Comparison of ENCODE assay signal across 13 cellular contexts in genomic region chr3:107367353-107367752, GRCh38. TPM values are rescaled to one million over a fixed set of nuclear protein-coding genes. Genes with fewer than 3 reads are reported as not detected.
DNase-seq lines count a peak whose midpoint lies in the region; ATAC-seq and TF ChIP-seq lines count a peak whose summit lies in the region.
"Had no signal": no experiment of that assay in that cellular context is flagged by ENCODE, and none has a peak within 500 bp of the region (broad histone marks: within the 10 kb centered on the region; RNA-seq: fewer than 3 reads in every experiment).

No MANE protein-coding gene starts in this region.

- no peaks in the 10 kb centered on the region for H3K9me2 ChIP-seq in Karpas-422 (replicated peaks; ENCODE audit: insufficient read depth, low read length)

- no peaks in the 10 kb centered on the region for H3K27me3 ChIP-seq in Karpas-422 (ENCODE audit: low read length)
- H3K27me3 ChIP-seq: gastroesophageal sphincter had no signal

- H3K4me1 ChIP-seq in Karpas-422 (ENCODE audit: low read length): peaks cover 9% of the 10 kb centered on the region
- H3K4me1 ChIP-seq: gastroesophageal sphincter, prostate gland had no signal

- no peaks in the 10 kb centered on the region for H4K20me1 ChIP-seq in Karpas-422 (ENCODE audit: insufficient read depth, low read depth, low read length)

- no peak overlapping the region for H3K4me3 ChIP-seq in Karpas-422 (ENCODE audit: low read length)
- H3K4me3 ChIP-seq: gastroesophageal sphincter, prostate gland had no signal

- no peak overlapping the region for H3K27ac ChIP-seq in Karpas-422 (ENCODE audit: low read length)
- H3K27ac ChIP-seq: gastroesophageal sphincter, prostate gland had no signal

- no peaks in the 10 kb centered on the region for H3K9me3 ChIP-seq in Karpas-422 (ENCODE audit: low read length)
- H3K9me3 ChIP-seq: gastroesophageal sphincter, prostate gland had no signal

- no peaks in the 10 kb centered on the region for H3K36me3 ChIP-seq in Karpas-422 (ENCODE audit: insufficient read depth, low read length)
- H3K36me3 ChIP-seq: gastroesophageal sphincter, prostate gland had no signal

- no peak for TF ChIP-seq CTCF in nephron progenitor cell (IDR thresholded peaks at IDR 0.05)

- no peak overlapping the region for H3K27ac Mint-ChIP-seq in nephron progenitor cell
- H3K27ac Mint-ChIP-seq: stimulated activated naive B cell treated with anti-CD40 and anti-IgM and Interleukin-4, amounts not matched to agents 10 μg/mL and 1 μg/mL and 100 μg/mL, for 72 hours had no signal

- peaks cover 6% of the 10 kb centered on the region for H3K4me1 Mint-ChIP-seq in nephron progenitor cell
- H3K4me1 Mint-ChIP-seq: stimulated activated naive B cell treated with anti-CD40 and anti-IgM and Interleukin-4, amounts not matched to agents 10 μg/mL and 1 μg/mL and 100 μg/mL, for 72 hours had no signal

- no peak overlapping the region for H3K4me3 Mint-ChIP-seq in nephron progenitor cell
- H3K4me3 Mint-ChIP-seq: stimulated activated naive B cell treated with anti-CD40 and anti-IgM and Interleukin-4, amounts not matched to agents 10 μg/mL and 1 μg/mL and 100 μg/mL, for 72 hours had no signal

- no peak for ATAC-seq in HG03565 (IDR thresholded peaks at IDR 0.05; ENCODE audit: unreplicated experiment)
- no peak for ATAC-seq in HG02938 (IDR thresholded peaks at IDR 0.05; ENCODE audit: unreplicated experiment)
- ATAC-seq: gastroesophageal sphincter; stimulated activated naive B cell treated with anti-CD40 and anti-IgM and Interleukin-4, amounts not matched to agents 10 μg/mL and 1 μg/mL and 100 μg/mL, for 72 hours had no signal

- no peaks in the 10 kb centered on the region for H3K79me2 ChIP-seq in Karpas-422 (ENCODE audit: low read length)

- H3K9me3 Mint-ChIP-seq in nephron progenitor cell: no peaks in the 10 kb centered on the region
- H3K9me3 Mint-ChIP-seq: stimulated activated naive B cell treated with anti-CD40 and anti-IgM and Interleukin-4, amounts not matched to agents 10 μg/mL and 1 μg/mL and 100 μg/mL, for 72 hours had no signal

- no peak overlapping the region for H3K9ac ChIP-seq in Karpas-422 (ENCODE audit: low read length)

- peak; percentile 88 for DNase-seq in Daoy (ENCODE audit: low read depth)
- peak; percentile 43 for DNase-seq in Karpas-422
- peak; percentile 12 for DNase-seq in amniotic stem cell (lab: John Stamatoyannopoulos, UW)
- DNase-seq in lung microvascular endothelial cell (ENCODE audit: low read depth in 2 of 2): peak; percentile 29 to 54
- DNase-seq in nephron progenitor cell: no peak
- no peak for DNase-seq in NCI-H1417 (lab: John Stamatoyannopoulos, UW)
- DNase-seq: activated CD8-positive, alpha-beta memory T cell treated with anti-CD3 and anti-CD28 coated beads, Interleukin-2, amount 50 U/mL, for 48 hours; NCI-H774; stimulated activated naive B cell treated with anti-CD40 and anti-IgM and Interleukin-4, amounts not matched to agents 10 μg/mL and 1 μg/mL and 100 μg/mL, for 72 hours had no signal

- H2AFZ ChIP-seq in Karpas-422 (ENCODE audit: low read length): no peak overlapping the region

- H3K27me3 Mint-ChIP-seq in nephron progenitor cell (ENCODE audit: low read depth, poor library complexity): no peaks in the 10 kb centered on the region

- no peak overlapping the region for H3K4me2 ChIP-seq in Karpas-422 (ENCODE audit: low read depth, low read length, poor library complexity, severe bottlenecking)

- no peaks in the 10 kb centered on the region for H3K36me3 Mint-ChIP-seq in nephron progenitor cell (ENCODE audit: low read depth)
- H3K36me3 Mint-ChIP-seq: stimulated activated naive B cell treated with anti-CD40 and anti-IgM and Interleukin-4, amounts not matched to agents 10 μg/mL and 1 μg/mL and 100 μg/mL, for 72 hours had no signal

RNA-seq across cellular contexts. Expression of gene CCDC54, which starts 9.9 kb away (rescaled TPM):
- not detected in 2 replicates for total RNA-seq in Daoy (2014; rRNA removed; shearing (Covaris generic))
- not detected in 2 replicates for total RNA-seq in Karpas-422 (2014; rRNA removed; shearing (Covaris generic); ENCODE audit: low replicate concordance)
- not detected in 2 replicates for total RNA-seq in lung microvascular endothelial cell
- total RNA-seq: gastroesophageal sphincter had no signal

Comparison
In these comparisons a context has a peak if more than half of its experiments do, and no peak if none do; other contexts are left out.
1. DNase-seq: peak in Daoy (single experiment), Karpas-422 (single experiment), amniotic stem cell (single experiment) and lung microvascular endothelial cell (2 of 2); none in nephron progenitor cell (single experiment) and NCI-H1417 (0 of 3).